8 cellular contexts compared by ENCODE assay signal in genomic region chr12:24902521-24903304, GRCh38. TPM values are rescaled to one million over a fixed set of nuclear protein-coding genes. Genes with fewer than 3 reads are reported as not detected.
DNase-seq lines count a peak whose midpoint lies in the region; FAIRE-seq and TF ChIP-seq lines count a peak whose summit lies in the region.

No MANE protein-coding gene starts in this region.

- peak overlapping the region; percentile 49 for H3K18ac ChIP-seq in H9 (ENCODE audit: insufficient read length, low read depth, low read length)

- H3K79me2 ChIP-seq in H9 (ENCODE audit: insufficient read depth, low read length) = peaks cover 3% of the 10 kb centered on the region; the same call in 1 of the 2 replicates
- H3K79me2 ChIP-seq in neural cell (replicated peaks; ENCODE audit: insufficient read depth, low read length) = no peaks in the 10 kb centered on the region

- TF ChIP-seq CTCF in H9 (conservative IDR thresholded peaks at IDR 0.05) (no peak), neural cell (IDR thresholded peaks at IDR 0.05; ENCODE audit: poor library complexity, severe bottlenecking) (no peak), D721Med (IDR thresholded peaks at IDR 0.05; ENCODE audit: insufficient read depth, missing control alignments) (no peak)

- peaks cover 23 to 27% of the 10 kb centered on the region in 2 experiments for H3K4me1 Mint-ChIP-seq in H9

- H3K4ac ChIP-seq in H9 (ENCODE audit: low read depth, low read length) = no peak overlapping the region; the same call in 1 of the 2 replicates

- H2BK20ac ChIP-seq in H9 (ENCODE audit: low read depth, low read length, poor library complexity, severe bottlenecking) = no peak overlapping the region

- H3K9me3 Mint-ChIP-seq in H9 = no peaks in the 10 kb centered on the region

- H3K27me3 Mint-ChIP-seq in H9 (ENCODE audit: low read depth) = no peaks in the 10 kb centered on the region; the same call in 1 of the 2 replicates

- H3K4me3 ChIP-seq in neural cell (ENCODE audit: low read length) = peak overlapping the region; percentile 68

- H4K20me1 ChIP-seq in H9 (ENCODE audit: control insufficient read depth, insufficient read depth, insufficient read length) (no peaks in the 10 kb centered on the region), neural cell (ENCODE audit: insufficient read depth) (no peaks in the 10 kb centered on the region)

- H2BK15ac ChIP-seq in H9 (ENCODE audit: low read depth, low read length) = no peak overlapping the region

- no peak overlapping the region for H3T11ph ChIP-seq in H9 (ENCODE audit: low read length)

- H3K36me3 ChIP-seq in neural cell (ENCODE audit: insufficient read depth, low read length) = no peaks in the 10 kb centered on the region

- DNase-seq in Daoy (ENCODE audit: low read depth) (peak; percentile 17), H9 (peak; percentile 72), foreskin melanocyte (peak; percentile 26), G401 (ENCODE audit: low spot score) (no peak), D341Med (ENCODE audit: low spot score) (no peak), D721Med (ENCODE audit: insufficient read length, low spot score) (no peak)
- peak; percentile 65 for DNase-seq in activated CD8-positive, alpha-beta memory T cell treated with anti-CD3 and anti-CD28 coated beads, Interleukin-2, amount 50 U/mL, for 48 hours

- no peak overlapping the region for H2BK12ac ChIP-seq in H9 (ENCODE audit: insufficient read length, low read depth, low read length)

- no peak overlapping the region for H2AFZ ChIP-seq in H9 (ENCODE audit: low read length)
- peak overlapping the region; percentile 43 for H2AFZ ChIP-seq in neural cell (ENCODE audit: low read depth, low read length)

- peaks cover 15% of the 10 kb centered on the region for H3K23me2 ChIP-seq in H9 (ENCODE audit: insufficient read length, low read depth, low read length, poor library complexity, severe bottlenecking)

- in situ Hi-C loops in G401 (cut with HindIII; ENCODE audit: low sequenced_read_pairs) = no loop called here

- no peak overlapping the region for H3K23ac ChIP-seq in H9 (ENCODE audit: insufficient read length, low read depth, low read length)

- peak overlapping the region; percentile 34 for H3K14ac ChIP-seq in H9 (ENCODE audit: insufficient read depth, low read length)

- no peak overlapping the region for H4K8ac ChIP-seq in H9 (replicated peaks; ENCODE audit: insufficient read length, low read depth, low read length)

- H3K36me3 Mint-ChIP-seq in H9 (ENCODE audit: insufficient read depth in 1 of 3, low read depth in 3 of 3) = peaks cover 11 to 20% (median 17%) of the 10 kb centered on the region in 3 experiments; a peak in 6 of 7 replicates

- TF ChIP-seq EP300 in neural cell (conservative IDR thresholded peaks at IDR 0.05; ENCODE audit: poor library complexity, severe bottlenecking) = no peak

- peak overlapping the region; percentile 59 for H3K9ac ChIP-seq in H9 (ENCODE audit: extremely low read depth, insufficient read length, low read length)
- peak overlapping the region; percentile 73 for H3K9ac ChIP-seq in neural cell (ENCODE audit: low read length)

- no peaks in the 10 kb centered on the region for H3K27me3 ChIP-seq in H9 (ENCODE audit: insufficient read depth, low read length)
- H3K27me3 ChIP-seq in neural cell (ENCODE audit: insufficient read depth, low read depth, low read length) = no peaks in the 10 kb centered on the region

- H2BK120ac ChIP-seq in H9 (ENCODE audit: low read depth, low read length, poor library complexity, severe bottlenecking) = no peak overlapping the region

- FAIRE-seq in D721Med (lab: Jason Lieb, UNC) = no peak

- no peak overlapping the region for H4K5ac ChIP-seq in H9 (ENCODE audit: insufficient read length, low read depth, low read length)

- no CpG with 5 or more reads among the region's 72 CpGs for WGBS in H9 (ENCODE audit: extremely low coverage, insufficient read length, low lambda C conversion rate)

- no peak overlapping the region for H2BK5ac ChIP-seq in H9 (ENCODE audit: insufficient read length, low read length)

- H3K9me3 ChIP-seq in H9 (ENCODE audit: control insufficient read depth, low read depth, low read length) (no peaks in the 10 kb centered on the region), neural cell (ENCODE audit: low read length) (no peaks in the 10 kb centered on the region)

- no peak for TF ChIP-seq RAD21 in neural cell (conservative IDR thresholded peaks at IDR 0.05)

- peak overlapping the region; percentile 76 to 97 (median 93); a peak in 6 of 7 replicates for H3K27ac Mint-ChIP-seq in H9

- no peaks in the 10 kb centered on the region for H3K79me1 ChIP-seq in H9 (ENCODE audit: insufficient read depth, low read depth, low read length, poor library complexity, severe bottlenecking)

- H3F3A ChIP-seq in neural cell (ENCODE audit: insufficient read depth, low read length, poor library complexity, severe bottlenecking) = peaks cover 4% of the 10 kb centered on the region

- no peak overlapping the region for H2AK5ac ChIP-seq in H9 (ENCODE audit: insufficient read length, low read length)

- peak overlapping the region; percentile 80 to 95 for H3K4me3 Mint-ChIP-seq in H9

- H3K56ac ChIP-seq in H9 (ENCODE audit: insufficient read length, low read depth, low read length) = no peak overlapping the region

- H3K9me2 ChIP-seq in neural cell (ENCODE audit: insufficient read depth, low read length) = no peaks in the 10 kb centered on the region

- H4K91ac ChIP-seq in H9 (ENCODE audit: insufficient read length, low read depth, low read length) = no peak overlapping the region

- peak overlapping the region; percentile 80 for H3K4me2 ChIP-seq in H9 (ENCODE audit: insufficient read depth, insufficient read length, low read length)
- H3K4me2 ChIP-seq in neural cell (ENCODE audit: low read length) = peak overlapping the region; percentile 70

- H3K27ac ChIP-seq in H9 (ENCODE audit: insufficient read length, low read depth, low read length) (no peak overlapping the region), neural cell (ENCODE audit: low read length) (peak overlapping the region; percentile 63)

- peaks cover 2% of the 10 kb centered on the region; the same call in 1 of the 2 replicates for H3K4me1 ChIP-seq in H9 (ENCODE audit: insufficient read depth, low read length)

TF ChIP-seq in neural cell, 6 proteins besides CTCF, POLR2A, EP300 and RAD21:
- TF ChIP-seq POLR2AphosphoS5 (IDR thresholded peaks at IDR 0.05) (peak; percentile 13), TAF1 (IDR thresholded peaks at IDR 0.05; ENCODE audit: low read depth) (peak; percentile 26), MXI1 (conservative IDR thresholded peaks at IDR 0.05; ENCODE audit: poor library complexity, severe bottlenecking) (no peak), EZH2 (IDR thresholded peaks at IDR 0.05; ENCODE audit: borderline replicate concordance, insufficient read depth, low read length, poor library complexity, severe bottlenecking) (no peak), SMC3 (conservative IDR thresholded peaks at IDR 0.05; ENCODE audit: poor library complexity) (no peak)
- TF ChIP-seq, protein P1, sequence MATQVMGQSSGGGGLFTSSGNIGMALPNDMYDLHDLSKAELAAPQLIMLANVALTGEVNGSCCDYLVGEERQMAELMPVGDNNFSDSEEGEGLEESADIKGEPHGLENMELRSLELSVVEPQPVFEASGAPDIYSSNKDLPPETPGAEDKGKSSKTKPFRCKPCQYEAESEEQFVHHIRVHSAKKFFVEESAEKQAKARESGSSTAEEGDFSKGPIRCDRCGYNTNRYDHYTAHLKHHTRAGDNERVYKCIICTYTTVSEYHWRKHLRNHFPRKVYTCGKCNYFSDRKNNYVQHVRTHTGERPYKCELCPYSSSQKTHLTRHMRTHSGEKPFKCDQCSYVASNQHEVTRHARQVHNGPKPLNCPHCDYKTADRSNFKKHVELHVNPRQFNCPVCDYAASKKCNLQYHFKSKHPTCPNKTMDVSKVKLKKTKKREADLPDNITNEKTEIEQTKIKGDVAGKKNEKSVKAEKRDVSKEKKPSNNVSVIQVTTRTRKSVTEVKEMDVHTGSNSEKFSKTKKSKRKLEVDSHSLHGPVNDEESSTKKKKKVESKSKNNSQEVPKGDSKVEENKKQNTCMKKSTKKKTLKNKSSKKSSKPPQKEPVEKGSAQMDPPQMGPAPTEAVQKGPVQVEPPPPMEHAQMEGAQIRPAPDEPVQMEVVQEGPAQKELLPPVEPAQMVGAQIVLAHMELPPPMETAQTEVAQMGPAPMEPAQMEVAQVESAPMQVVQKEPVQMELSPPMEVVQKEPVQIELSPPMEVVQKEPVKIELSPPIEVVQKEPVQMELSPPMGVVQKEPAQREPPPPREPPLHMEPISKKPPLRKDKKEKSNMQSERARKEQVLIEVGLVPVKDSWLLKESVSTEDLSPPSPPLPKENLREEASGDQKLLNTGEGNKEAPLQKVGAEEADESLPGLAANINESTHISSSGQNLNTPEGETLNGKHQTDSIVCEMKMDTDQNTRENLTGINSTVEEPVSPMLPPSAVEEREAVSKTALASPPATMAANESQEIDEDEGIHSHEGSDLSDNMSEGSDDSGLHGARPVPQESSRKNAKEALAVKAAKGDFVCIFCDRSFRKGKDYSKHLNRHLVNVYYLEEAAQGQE (IDR thresholded peaks at IDR 0.05; ENCODE audit: borderline replicate concordance) = no peak

RNA-seq across cellular contexts. Expression of gene BCAT1, which starts 46.2 kb away (rescaled TPM):
- 101 and 104 TPM in 2 replicates for total RNA-seq in Daoy (2014; rRNA removed; shearing (Covaris generic))
- total RNA-seq in H9 (2021) = 224 and 244 TPM in 2 replicates
- 26.1 and 31.3 TPM in 2 replicates for polyA plus RNA-seq in neural cell
- polyA minus RNA-seq in neural cell = 90.4 and 91.5 TPM in 2 replicates
- total RNA-seq in G401 (2014; rRNA removed; shearing (Covaris generic)) = 0.81 and 4.1 TPM in 2 replicates

Comparison
In these comparisons a context has a peak if more than half of its experiments do, and no peak if none do; other contexts are left out.
1. DNase-seq: peak in Daoy (single experiment), H9 (single experiment), activated CD8-positive, alpha-beta memory T cell treated with anti-CD3 and anti-CD28 coated beads, Interleukin-2, amount 50 U/mL, for 48 hours (single experiment) and foreskin melanocyte (single experiment); none in G401 (single experiment), D341Med (single experiment) and D721Med (single experiment).
2. RNA of gene BCAT1, which starts 46.2 kb away (total RNA-seq): 224 to 244 TPM in H9 and 101 to 104 TPM in Daoy; 0.81 to 4.1 TPM in G401; every median in the first group is over 10 times any median in the second.